In genomic region chr16:72934661-72935403, GRCh38 we compare ENCODE assay signal across 19 cellular contexts.
DNase-seq lines count a peak whose midpoint lies in the region; ATAC-seq and TF ChIP-seq lines count a peak whose summit lies in the region.
"Had no signal": no experiment of that assay in that cellular context is flagged by ENCODE, and none has a peak within 500 bp of the region (broad histone marks: within the 10 kb centered on the region; RNA-seq: fewer than 3 reads in every experiment).

No MANE protein-coding gene starts in this region.

- H3K9ac ChIP-seq in trophoblast cell (ENCODE audit: low read length) (no peak overlapping the region), H9 (ENCODE audit: extremely low read depth, insufficient read length, low read length) (no peak overlapping the region)

- WGBS in trophoblast cell (ENCODE audit: extremely low coverage, insufficient coverage, insufficient read length): no CpG with 5 or more reads among the region's 17 CpGs
- no CpG with 5 or more reads among the region's 17 CpGs for WGBS in H9 (ENCODE audit: extremely low coverage, insufficient read length, low lambda C conversion rate)

- no peak overlapping the region for H4K12ac ChIP-seq in trophoblast cell (ENCODE audit: low read depth, low read length)

- H3K4me1 Mint-ChIP-seq in H9: peaks cover 45 to 52% of the 10 kb centered on the region in 2 experiments
- H3K4me1 Mint-ChIP-seq in CD8-positive, alpha-beta memory T cell: peaks cover 0 to 5% (median 0%) of the 10 kb centered on the region in 3 donors

- intact Hi-C loops in left ventricle myocardium inferior (cut with micrococcal nuclease) (loop anchor here (10.0 kb wide), 1 partner anchor 90 kb away; no protein-coding TSS in a partner anchor), Right ventricle myocardium inferior (cut with DNase I) (loop anchor here (5.0 to 10.0 kb wide), 4 partner anchors 38 to 240 kb away; partner anchors contain the start of gene ZFHX3)

- H2AK5ac ChIP-seq in trophoblast cell (ENCODE audit: low read length): no peak overlapping the region
- H2AK5ac ChIP-seq in H9 (ENCODE audit: insufficient read length, low read length): no peak overlapping the region

- no peak overlapping the region for H3K56ac ChIP-seq in H9 (ENCODE audit: insufficient read length, low read depth, low read length)

- H3K36me3 Mint-ChIP-seq in H9 (ENCODE audit: insufficient read depth in 1 of 3, low read depth in 3 of 3): no peaks in the 10 kb centered on the region; a peak in 1 of 7 replicates
- H3K36me3 Mint-ChIP-seq in CD8-positive, alpha-beta memory T cell: peaks cover 0 to 2% (median 0%) of the 10 kb centered on the region in 3 donors

- no peak overlapping the region for H2AFZ ChIP-seq in trophoblast cell (ENCODE audit: insufficient read depth, low read length, poor library complexity)
- H2AFZ ChIP-seq in H9 (ENCODE audit: low read length): no peak overlapping the region

- CTCF ChIA-PET in CD8-positive, alpha-beta memory T cell (lab: Charles Lee): no interaction called here

- H3K4me2 ChIP-seq in trophoblast cell (ENCODE audit: low read length): no peak overlapping the region
- H3K4me2 ChIP-seq in H9 (ENCODE audit: insufficient read depth, insufficient read length, low read length): no peak overlapping the region

- H2BK15ac ChIP-seq in H9 (ENCODE audit: low read depth, low read length): no peak overlapping the region

- no peak overlapping the region for H4K91ac ChIP-seq in trophoblast cell (ENCODE audit: low read depth, low read length)
- H4K91ac ChIP-seq in H9 (ENCODE audit: insufficient read length, low read depth, low read length): no peak overlapping the region

- no peaks in the 10 kb centered on the region for H3K27me3 ChIP-seq in left ventricle myocardium inferior (ENCODE audit: low read depth)
- H3K27me3 ChIP-seq in trophoblast cell (ENCODE audit: insufficient read depth, low read length): no peaks in the 10 kb centered on the region
- no peaks in the 10 kb centered on the region for H3K27me3 ChIP-seq in H9 (ENCODE audit: insufficient read depth, low read length)
- H3K27me3 ChIP-seq in CD8-positive, alpha-beta memory T cell (ENCODE audit: insufficient read depth, low read length, poor library complexity, severe bottlenecking): no peaks in the 10 kb centered on the region

- no peak overlapping the region for H3K4me3 ChIP-seq in left ventricle myocardium inferior
- no peak overlapping the region for H3K4me3 ChIP-seq in trophoblast cell (ENCODE audit: low read depth, low read length)
- no peak overlapping the region for H3K4me3 ChIP-seq in CD8-positive, alpha-beta memory T cell (ENCODE audit: low read length)

- H3K27ac ChIP-seq in left ventricle myocardium inferior (replicated peaks): peak overlapping the region; percentile 36
- no peak overlapping the region for H3K27ac ChIP-seq in trophoblast cell (ENCODE audit: low read depth, low read length)
- no peak overlapping the region for H3K27ac ChIP-seq in H9 (ENCODE audit: insufficient read length, low read depth, low read length)
- no peak overlapping the region for H3K27ac ChIP-seq in CD8-positive, alpha-beta memory T cell (ENCODE audit: low read depth, low read length)
- H3K27ac ChIP-seq: HL-60 had no signal

- no peak for ATAC-seq in Right ventricle myocardium inferior
- ATAC-seq: right cardiac atrium had no signal

- H3K27me3 Mint-ChIP-seq in H9 (ENCODE audit: low read depth): peaks cover 2% of the 10 kb centered on the region; the same call in 1 of the 2 replicates
- no peaks in the 10 kb centered on the region for H3K27me3 Mint-ChIP-seq in CD8-positive, alpha-beta memory T cell

- DNase-seq in left ventricle myocardium inferior: no peak
- no peak for DNase-seq in Right ventricle myocardium inferior (ENCODE audit: missing footprints)
- DNase-seq in fibroblast of gingiva (ENCODE audit: low read depth): peak; percentile 89
- DNase-seq in trophoblast cell: peak in 1 of 2 donors; percentile 45
- DNase-seq in H9: no peak
- DNase-seq in RPMI8226: no peak
- no peak for DNase-seq in middle frontal gyrus (ENCODE audit: extremely low spot score, low spot score)
- DNase-seq in CD8-positive, alpha-beta memory T cell: no peak
- DNase-seq: activated CD4-positive, alpha-beta T cell treated with anti-CD3 and anti-CD28 coated beads, Interleukin-2, amount 50 U/mL, for 4 hours; aorta; endodermal cell; NCI-H2081; NCI-H774; right cardiac atrium; Right ventricle myocardium superior; stimulated activated naive CD4-positive, alpha-beta T cell had no signal

- H3K4ac ChIP-seq in trophoblast cell (ENCODE audit: low read depth, low read length) (peak overlapping the region; percentile 62), H9 (ENCODE audit: low read depth, low read length) (no peak overlapping the region)

- H4K20me1 ChIP-seq in H9 (ENCODE audit: control insufficient read depth, insufficient read depth, insufficient read length): no peaks in the 10 kb centered on the region

- no peaks in the 10 kb centered on the region for H3K36me3 ChIP-seq in left ventricle myocardium inferior
- H3K36me3 ChIP-seq in trophoblast cell (ENCODE audit: control insufficient read depth in 1 of 2, insufficient read depth in 2 of 2, low read length in 2 of 2): peaks cover 2 to 4% of the 10 kb centered on the region in 2 experiments
- H3K36me3 ChIP-seq in CD8-positive, alpha-beta memory T cell (ENCODE audit: insufficient read depth, low read length): no peaks in the 10 kb centered on the region

- H3K4me1 ChIP-seq in left ventricle myocardium inferior (peaks cover 76% of the 10 kb centered on the region), trophoblast cell (ENCODE audit: control insufficient read depth in 1 of 2, insufficient read depth in 2 of 2, low read length in 2 of 2) (peaks cover 22 to 26% of the 10 kb centered on the region in 2 experiments), H9 (ENCODE audit: insufficient read depth, low read length) (peaks cover 5% of the 10 kb centered on the region; the same call in 1 of the 2 replicates)
- no peaks in the 10 kb centered on the region for H3K4me1 ChIP-seq in CD8-positive, alpha-beta memory T cell (ENCODE audit: insufficient read depth, low read length)

- H2BK20ac ChIP-seq in H9 (ENCODE audit: low read depth, low read length, poor library complexity, severe bottlenecking): no peak overlapping the region

- TF ChIP-seq CTCF in left ventricle myocardium inferior (IDR thresholded peaks at IDR 0.05; ENCODE audit: borderline replicate concordance) (no peak), H9 (conservative IDR thresholded peaks at IDR 0.05) (no peak)

- no peak overlapping the region for H3K14ac ChIP-seq in trophoblast cell (ENCODE audit: low read length)
- H3K14ac ChIP-seq in H9 (ENCODE audit: insufficient read depth, low read length): no peak overlapping the region

- H4K8ac ChIP-seq in trophoblast cell (ENCODE audit: low read depth, low read length) (no peak overlapping the region), H9 (replicated peaks; ENCODE audit: insufficient read length, low read depth, low read length) (no peak overlapping the region)

- H3K79me1 ChIP-seq in trophoblast cell (ENCODE audit: low read length) (peaks cover 7% of the 10 kb centered on the region), H9 (ENCODE audit: insufficient read depth, low read depth, low read length, poor library complexity, severe bottlenecking) (no peaks in the 10 kb centered on the region)

- H2BK12ac ChIP-seq in trophoblast cell (ENCODE audit: low read length) (no peak overlapping the region), H9 (ENCODE audit: insufficient read length, low read depth, low read length) (no peak overlapping the region)

- H3K4me3 Mint-ChIP-seq in H9: no peak overlapping the region
- H3K4me3 Mint-ChIP-seq in CD8-positive, alpha-beta memory T cell: no peak overlapping the region
- H3K4me3 Mint-ChIP-seq: activated T-helper 1 cell treated with anti-CD3 and anti-CD28 coated beads, Interleukin-12 subunit alpha, Interleukin-12 subunit beta, Interleukin-2, Interleukin-4 antibody, amounts not matched to agents 30 ng/mL and 10 ng/mL and 1 ng/mL, durations not matched to agents 14 hours and 24 hours and 36 hours; endodermal cell; T-helper 2 cell treated with Interferon-gamma antibody and Interleukin-4, amounts not matched to agents 5 μg/mL and 100 μg/mL, for 36 hours had no signal

- peak overlapping the region; percentile 52 for H3K18ac ChIP-seq in trophoblast cell (ENCODE audit: low read length)
- no peak overlapping the region for H3K18ac ChIP-seq in H9 (ENCODE audit: insufficient read length, low read depth, low read length)

- H3K9me3 ChIP-seq in left ventricle myocardium inferior (replicated peaks) (no peaks in the 10 kb centered on the region), trophoblast cell (ENCODE audit: insufficient read depth, low read depth, low read length) (no peaks in the 10 kb centered on the region), H9 (ENCODE audit: control insufficient read depth, low read depth, low read length) (no peaks in the 10 kb centered on the region)
- H3K9me3 ChIP-seq in CD8-positive, alpha-beta memory T cell (ENCODE audit: low read length): no peaks in the 10 kb centered on the region

- H3K23me2 ChIP-seq in H9 (ENCODE audit: insufficient read length, low read depth, low read length, poor library complexity, severe bottlenecking): no peaks in the 10 kb centered on the region

- POLR2A ChIA-PET in CD8-positive, alpha-beta memory T cell (lab: Charles Lee): no interaction called here

- no peak overlapping the region for H2BK120ac ChIP-seq in trophoblast cell (ENCODE audit: insufficient read depth, low read length, poor library complexity)
- no peak overlapping the region for H2BK120ac ChIP-seq in H9 (ENCODE audit: low read depth, low read length, poor library complexity, severe bottlenecking)

- H3K9me3 Mint-ChIP-seq in H9: peaks cover 0 to 4% of the 10 kb centered on the region in 2 experiments; a peak in 2 of 5 replicates
- H3K9me3 Mint-ChIP-seq in CD8-positive, alpha-beta memory T cell: peaks cover 0 to 2% (median 0%) of the 10 kb centered on the region in 5 donors
- H3K9me3 Mint-ChIP-seq: activated T-helper 1 cell treated with anti-CD3 and anti-CD28 coated beads, Interleukin-12 subunit alpha, Interleukin-12 subunit beta, Interleukin-2, Interleukin-4 antibody, amounts not matched to agents 30 ng/mL and 10 ng/mL and 1 ng/mL, durations not matched to agents 14 hours and 24 hours and 36 hours; endodermal cell; T-helper 2 cell treated with Interferon-gamma antibody and Interleukin-4, amounts not matched to agents 5 μg/mL and 100 μg/mL, for 36 hours had no signal

- H3T11ph ChIP-seq in H9 (ENCODE audit: low read length): no peak overlapping the region

- H4K5ac ChIP-seq in H9 (ENCODE audit: insufficient read length, low read depth, low read length): no peak overlapping the region

- peak overlapping the region in 1 of 3 experiments; percentile 10; a peak in 1 of 7 replicates for H3K27ac Mint-ChIP-seq in H9
- no peak overlapping the region for H3K27ac Mint-ChIP-seq in CD8-positive, alpha-beta memory T cell
- H3K27ac Mint-ChIP-seq: activated T-helper 1 cell treated with anti-CD3 and anti-CD28 coated beads, Interleukin-12 subunit alpha, Interleukin-12 subunit beta, Interleukin-2, Interleukin-4 antibody, amounts not matched to agents 30 ng/mL and 10 ng/mL and 1 ng/mL, durations not matched to agents 14 hours and 24 hours and 36 hours; endodermal cell; T-helper 2 cell treated with Interferon-gamma antibody and Interleukin-4, amounts not matched to agents 5 μg/mL and 100 μg/mL, for 36 hours had no signal

- H2BK5ac ChIP-seq in trophoblast cell (ENCODE audit: low read depth, low read length, poor library complexity): no peak overlapping the region
- H2BK5ac ChIP-seq in H9 (ENCODE audit: insufficient read length, low read length): no peak overlapping the region

- no peak overlapping the region for H3K23ac ChIP-seq in trophoblast cell (ENCODE audit: low read length)
- no peak overlapping the region for H3K23ac ChIP-seq in H9 (ENCODE audit: insufficient read length, low read depth, low read length)

- H3K79me2 ChIP-seq in trophoblast cell (ENCODE audit: control insufficient read depth, insufficient read depth, low read length, poor library complexity) (peaks cover 10% of the 10 kb centered on the region), H9 (ENCODE audit: insufficient read depth, low read length) (no peaks in the 10 kb centered on the region)
